ENCODE assay signal across 10 cellular contexts in the genomic region with DNA sequence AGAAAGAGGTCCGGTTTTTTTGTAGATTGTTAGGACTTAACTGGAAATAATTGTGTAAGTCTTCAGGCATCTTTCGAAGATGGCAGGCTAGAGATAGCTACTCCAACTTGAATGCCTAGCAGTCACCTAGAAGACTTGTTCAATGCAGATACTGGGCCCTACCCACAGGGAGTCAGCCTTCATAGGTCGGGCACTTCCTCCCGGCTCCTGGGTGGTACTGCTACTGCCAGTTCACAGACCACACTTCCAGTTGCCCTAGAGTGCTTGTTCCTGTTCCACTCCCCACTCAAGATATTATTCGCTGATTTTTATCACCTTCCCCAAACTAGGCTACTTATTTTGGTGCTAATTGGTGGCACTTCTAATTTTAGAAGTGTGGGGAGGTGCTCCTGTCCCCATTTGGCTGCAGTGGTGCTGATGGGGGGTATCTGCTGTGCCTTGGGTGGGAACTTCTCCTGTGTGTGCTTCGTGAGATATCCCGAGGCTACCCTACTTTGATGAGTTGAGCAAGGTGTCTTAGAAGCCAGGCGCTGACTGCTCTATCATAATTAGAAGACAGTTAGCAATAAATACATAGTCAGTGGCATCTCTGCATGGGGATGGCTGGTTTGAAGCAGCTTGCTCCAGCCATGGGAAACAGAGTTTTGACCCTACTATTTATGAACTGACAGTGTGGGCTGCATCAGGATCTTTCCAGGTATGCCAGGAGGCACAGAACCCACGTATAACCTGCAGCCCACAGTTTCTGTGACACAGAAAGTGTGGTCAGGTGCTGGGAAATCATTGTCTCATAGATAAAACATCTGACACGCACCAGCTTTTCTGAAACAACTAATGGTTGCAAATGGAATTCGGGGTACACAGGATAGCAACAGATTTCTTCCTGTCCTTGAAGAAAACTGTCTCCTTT. TPM values are rescaled to one million over a fixed set of nuclear protein-coding genes. Genes with fewer than 3 reads are reported as not detected.
A peak's percentile ranks its signal among the peaks of the same experiment; 100 is the strongest.
DNase-seq lines count a peak whose midpoint lies in the region; ATAC-seq and TF ChIP-seq lines count a peak whose summit lies in the region.
"Had no signal": no experiment of that assay in that cellular context is flagged by ENCODE, and none has a peak within 500 bp of the region (broad histone marks: within the 10 kb centered on the region; RNA-seq: fewer than 3 reads in every experiment).

No MANE protein-coding gene starts in this region.

- no peak overlapping the region for H4K5ac ChIP-seq in IMR-90 (ENCODE audit: low read depth, low read length)

- H2BK15ac ChIP-seq in IMR-90 (ENCODE audit: low read depth, low read length), result no peak overlapping the region

- in situ Hi-C loops in IMR-90 (cut with MboI; ENCODE audit: low sequenced_read_pairs), result no loop called here

- ATAC-seq in IMR-90 (ENCODE audit: low read depth), result no peak
- no peak for ATAC-seq in gastroesophageal sphincter
- ATAC-seq in HG03571 (IDR thresholded peaks at IDR 0.05; ENCODE audit: unreplicated experiment), result no peak
- no peak for ATAC-seq in left colon

- H3K9me3 ChIP-seq in A673 (ENCODE audit: low read depth, low read length, poor library complexity, severe bottlenecking) (no peaks in the 10 kb centered on the region), IMR-90 (ENCODE audit: control insufficient read depth, insufficient read depth, low read length) (no peaks in the 10 kb centered on the region), gastroesophageal sphincter (no peaks in the 10 kb centered on the region), prostate gland (no peaks in the 10 kb centered on the region)
- H3K9me3 ChIP-seq: adrenal gland, lower lobe of right lung had no signal

- POLR2A ChIA-PET in A673 (lab: Charles Lee; ENCODE audit: low non-redundant PET) (no interaction called here), IMR-90 (lab: Charles Lee; ENCODE audit: unreplicated experiment) (interaction anchor here (0.9 to 1.3 kb wide), 2 partner anchors 9 to 35 kb away, joined by 3 to 5 read pairs; a partner anchor contains a TSS)

- no peak for TF ChIP-seq EP300 in gastroesophageal sphincter (IDR thresholded peaks at IDR 0.05)

- no peak overlapping the region for H3K4me3 ChIP-seq in A673 (ENCODE audit: low read depth, low read length, poor library complexity, severe bottlenecking)
- H3K4me3 ChIP-seq in IMR-90 (ENCODE audit: insufficient read depth, low read depth, low read length), result no peak overlapping the region
- H3K4me3 ChIP-seq in gastroesophageal sphincter, result no peak overlapping the region
- H3K4me3 ChIP-seq in prostate gland, result no peak overlapping the region
- H3K4me3 ChIP-seq: adrenal gland, lower lobe of right lung had no signal

- WGBS in IMR-90 (ENCODE audit: extremely low coverage in 2 of 2, insufficient read length in 1 of 2), 2 experiments, result 80% methylated on average over 1 of the region's 11 CpGs; no CpG with 5 or more reads in 1 of the 2 experiments
- 71 to 81% methylated on average over 3 to 10 of the region's 11 CpGs for WGBS in gastroesophageal sphincter (ENCODE audit: low coverage in 1 of 2), 2 donors
- WGBS in prostate gland, result 82% methylated on average over 11 of the region's 11 CpGs

- H3K56ac ChIP-seq in IMR-90 (ENCODE audit: extremely low read depth, insufficient read depth, low read length), result no peak overlapping the region

- no peak overlapping the region for H2AK5ac ChIP-seq in IMR-90 (ENCODE audit: low read depth, low read length)

- no peak overlapping the region for H4K8ac ChIP-seq in IMR-90 (ENCODE audit: low read depth in 2 of 2, low read length in 2 of 2)

- no peak overlapping the region for H2AK9ac ChIP-seq in IMR-90 (replicated peaks; ENCODE audit: low read depth, low read length, poor library complexity)

- BruUV-seq in A673 (replicated peaks; lab: Mats Ljungman, UMichigan), result no TSS peak
- BruUV-seq in IMR-90 (replicated peaks; lab: Mats Ljungman, UMichigan), result no TSS peak

- no peak overlapping the region for H3K18ac ChIP-seq in IMR-90 (ENCODE audit: low read depth, low read length)

- intact Hi-C loops in A673 (cut with micrococcal nuclease; ENCODE audit: unreplicated experiment), result no loop called here
- intact Hi-C loops in IMR-90 (cut with micrococcal nuclease), result no loop called here
- intact Hi-C loops in prostate gland (cut with DNase I), result no loop called here
- intact Hi-C loops in left colon (cut with DNase I, micrococcal nuclease), result no loop called here

- H3K79me1 ChIP-seq in IMR-90 (ENCODE audit: low read depth in 1 of 2, low read length in 2 of 2), result peaks cover 29 to 75% of the 10 kb centered on the region in 2 experiments; a peak in 3 of 4 replicates

- H3K27me3 ChIP-seq in A673 (replicated peaks; ENCODE audit: insufficient read depth, low read depth, low read length, poor library complexity), result no peaks in the 10 kb centered on the region
- H3K27me3 ChIP-seq in IMR-90 (ENCODE audit: control insufficient read depth, insufficient read depth, low read length), result no peaks in the 10 kb centered on the region
- H3K27me3 ChIP-seq in gastroesophageal sphincter, result no peaks in the 10 kb centered on the region
- H3K27me3 ChIP-seq in prostate gland (replicated peaks; ENCODE audit: insufficient read depth), result no peaks in the 10 kb centered on the region
- H3K27me3 ChIP-seq: adrenal gland had no signal

- H4K91ac ChIP-seq in IMR-90 (ENCODE audit: insufficient read depth, low read depth, low read length), result no peak overlapping the region

- CTCF ChIA-PET in A673 (lab: Charles Lee) (no interaction called here), IMR-90 (lab: Yijun Ruan, JAX) (interaction anchor here (0.7 to 1.3 kb wide), 3 partner anchors 10 to 66 kb away, joined by 3 read pairs; no protein-coding TSS in a partner anchor)

- H2BK5ac ChIP-seq in IMR-90 (ENCODE audit: low read depth, low read length, poor library complexity, severe bottlenecking), result no peak overlapping the region

- no peak for TF ChIP-seq RAD21 in IMR-90 (IDR thresholded peaks at IDR 0.05; ENCODE audit: low read length)

- no peak overlapping the region for H3K4me2 ChIP-seq in IMR-90 (ENCODE audit: low read depth, low read length)

- DNase-seq in A673 (ENCODE audit: low spot score) (no peak), IMR-90 (no peak), NCI-H345 treated with DMSO at 0.1 percent for 48 hours (lab: John Stamatoyannopoulos, UW; ENCODE audit: unreplicated experiment) (no peak), prostate gland (ENCODE audit: low spot score) (no peak), left colon (no peak)
- peak; percentile 20 for DNase-seq in activated CD4-positive, alpha-beta T cell treated with anti-CD3 and anti-CD28 coated beads, Interleukin-2, amount 50 U/mL, for 1 hour

- no peak overlapping the region for H2BK120ac ChIP-seq in IMR-90 (ENCODE audit: low read depth, low read length)

- TF ChIP-seq POLR2A in IMR-90 (IDR thresholded peaks at IDR 0.05; ENCODE audit: low read depth, low read length) (no peak), gastroesophageal sphincter (IDR thresholded peaks at IDR 0.05) (no peak), prostate gland (IDR thresholded peaks at IDR 0.05) (no peak)

- no peak overlapping the region for H3K9ac ChIP-seq in IMR-90 (ENCODE audit: low read depth, low read length)

- H3K36me3 ChIP-seq in A673 (ENCODE audit: insufficient read depth, low read length, poor library complexity, severe bottlenecking), result no peaks in the 10 kb centered on the region
- H3K36me3 ChIP-seq in IMR-90 (ENCODE audit: control insufficient read depth, insufficient read depth, low read length), result no peaks in the 10 kb centered on the region
- H3K36me3 ChIP-seq in gastroesophageal sphincter, result no peaks in the 10 kb centered on the region
- H3K36me3 ChIP-seq in prostate gland, result no peaks in the 10 kb centered on the region
- H3K36me3 ChIP-seq: adrenal gland, lower lobe of right lung had no signal

- dilution Hi-C loops in IMR-90 (cut with HindIII; ENCODE audit: low sequenced_read_pairs, unreplicated experiment), result no loop called here

- H3K27ac ChIP-seq in A673 (ENCODE audit: low read depth, low read length, poor library complexity, severe bottlenecking), result peak overlapping the region; percentile 50
- H3K27ac ChIP-seq in IMR-90 (ENCODE audit: insufficient read depth, low read length), result no peak overlapping the region
- H3K27ac ChIP-seq in gastroesophageal sphincter, result peak overlapping the region in 3 of 4 donors; percentile 26 to 52 (median 43)
- no peak overlapping the region for H3K27ac ChIP-seq in prostate gland
- H3K27ac ChIP-seq: lower lobe of right lung had no signal

- no peak overlapping the region for H2AFZ ChIP-seq in IMR-90 (replicated peaks; ENCODE audit: low read length, poor library complexity)

- TF ChIP-seq CTCF in A673 (conservative IDR thresholded peaks at IDR 0.05; ENCODE audit: low read depth, low read length) (no peak), IMR-90 (conservative IDR thresholded peaks at IDR 0.05; ENCODE audit: low read depth, low read length) (no peak), gastroesophageal sphincter (IDR thresholded peaks at IDR 0.05) (no peak), prostate gland (IDR thresholded peaks at IDR 0.05) (no peak)

- H2BK20ac ChIP-seq in IMR-90 (ENCODE audit: low read depth, low read length), result no peak overlapping the region

- peaks cover 14% of the 10 kb centered on the region; the same call in 1 of the 2 replicates for H3K9me1 ChIP-seq in IMR-90 (ENCODE audit: insufficient read depth, low read length)

- H3K14ac ChIP-seq in IMR-90 (replicated peaks; ENCODE audit: low read depth, low read length), result peak overlapping the region; percentile 63; the same call in 1 of the 2 replicates

- H3K23ac ChIP-seq in IMR-90 (ENCODE audit: low read depth, low read length), result peak overlapping the region; percentile 26; the same call in 1 of the 2 replicates

- no peak overlapping the region for H3K4ac ChIP-seq in IMR-90 (ENCODE audit: low read depth, low read length)

- H3K4me1 ChIP-seq in A673 (ENCODE audit: insufficient read depth, low read length, poor library complexity, severe bottlenecking) (peaks cover 65% of the 10 kb centered on the region), IMR-90 (ENCODE audit: control insufficient read depth, insufficient read depth, low read length) (peaks cover 12% of the 10 kb centered on the region), gastroesophageal sphincter (peaks cover 6 to 96% (median 51%) of the 10 kb centered on the region in 3 donors), prostate gland (replicated peaks) (peaks cover 5% of the 10 kb centered on the region)

- H4K20me1 ChIP-seq in IMR-90 (ENCODE audit: insufficient read depth, low read length), result peaks cover 74% of the 10 kb centered on the region

TF ChIP-seq in IMR-90, 13 proteins besides CTCF, POLR2A, EP300 and RAD21:
- TF ChIP-seq BHLHE40 (IDR thresholded peaks at IDR 0.05; ENCODE audit: low read depth, low read length), result no peak
- TF ChIP-seq RCOR1 (IDR thresholded peaks at IDR 0.05; ENCODE audit: insufficient replicate concordance, low read length), result no peak
TF ChIP-seq in IMR-90: peak in this region for 0.

RNA-seq across cellular contexts. Expression of a gene that starts 34.5 kb away (rescaled TPM):
- total RNA-seq in A673 (2021), result 33.5 and 39.9 TPM in 2 replicates
- total RNA-seq in IMR-90 (2012; rRNA removed), result 22.8 and 27.1 TPM in 2 replicates
- 14.5 and 16.5 TPM in 2 replicates for polyA plus RNA-seq in IMR-90 (2012; rRNA removed)
- polyA plus RNA-seq in IMR-90 (2012; cell fraction: cytosol; rRNA removed), result 7.8 and 12.4 TPM in 2 replicates
- 35.0 and 41.6 TPM in 2 replicates for polyA plus RNA-seq in IMR-90 (2012; cell fraction: nucleus; rRNA removed; ENCODE audit: low replicate concordance)
- total RNA-seq in gastroesophageal sphincter, result 10 to 100 TPM; 30.2 to 45.1 (median 37.8) TPM
- 10 to 100 TPM; 12.9 to 49.8 TPM for total RNA-seq in prostate gland
- 10 to 100 TPM; 14.3 to 19.1 TPM for total RNA-seq in left colon

Comparison
In these comparisons a context has a peak if more than half of its experiments do, and no peak if none do; other contexts are left out.
1. H3K27ac ChIP-seq: peak in A673 (single experiment) and gastroesophageal sphincter (3 of 4); none in IMR-90 (single experiment) and prostate gland (0 of 2).